12 cellular contexts compared by ENCODE assay signal in the genomic region with DNA sequence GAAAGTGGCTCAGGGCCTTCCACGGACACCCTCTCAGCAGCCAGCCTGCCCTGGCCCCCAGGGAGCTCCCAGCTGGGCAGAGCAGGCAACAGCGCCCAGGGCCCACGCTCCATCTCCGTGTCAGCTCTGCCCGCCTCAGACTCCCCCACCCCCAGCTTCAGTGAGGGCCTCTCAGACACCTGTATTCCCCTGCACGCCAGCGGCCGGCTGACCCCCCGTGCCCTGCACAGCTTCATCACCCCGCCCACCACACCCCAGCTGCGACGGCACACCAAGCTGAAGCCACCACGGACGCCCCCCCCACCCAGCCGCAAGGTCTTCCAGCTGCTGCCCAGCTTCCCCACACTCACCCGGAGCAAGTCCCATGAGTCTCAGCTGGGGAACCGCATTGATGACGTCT. TPM values are rescaled to one million over a fixed set of nuclear protein-coding genes. Genes with fewer than 3 reads are reported as not detected.
DNase-seq lines count a peak whose midpoint lies in the region; ATAC-seq and TF ChIP-seq lines count a peak whose summit lies in the region.
"Had no signal": no experiment of that assay in that cellular context is flagged by ENCODE, and none has a peak within 500 bp of the region (broad histone marks: within the 10 kb centered on the region; RNA-seq: fewer than 3 reads in every experiment).

No MANE protein-coding gene starts in this region.

- no peak for DNase-seq in mesenchymal stem cell
- no peak for DNase-seq in trophoblast cell
- DNase-seq in PC-9 = no peak
- no peak for DNase-seq in stimulated activated CD4-positive, alpha-beta T cell treated with anti-CD3 and anti-CD28 coated beads, Interleukin-2, amount 100 ng/mL, for 48 hours
- DNase-seq: CD4-positive, alpha-beta T cell; DMS153; DMS79; GDM1; H9 had no signal

- H3K14ac ChIP-seq in mesenchymal stem cell (ENCODE audit: low read length in 2 of 2) (no peak overlapping the region), trophoblast cell (ENCODE audit: low read length) (no peak overlapping the region)

- H4K8ac ChIP-seq in mesenchymal stem cell (ENCODE audit: low read length) (no peak overlapping the region), trophoblast cell (ENCODE audit: low read depth, low read length) (no peak overlapping the region)

- 0 out of 2 replicates have a peak, but pooled peaks cover 3% of the 10 kb centered on the region for H3F3A ChIP-seq in PC-9 (ENCODE audit: insufficient read depth, low read depth)

- H2BK15ac ChIP-seq in mesenchymal stem cell (ENCODE audit: low read depth, poor library complexity, severe bottlenecking) = peak overlapping the region; percentile 12

- H3K36me3 ChIP-seq in BLaER1 treated with 17β-estradiol and CSF1 and Interleukin-3, amounts not matched to agents 10 nM and 100 nM = peaks cover 0 to 36% (median 0%) of the 10 kb centered on the region in 11 experiments; a peak in 3 of 22 replicates
- H3K36me3 ChIP-seq in mesenchymal stem cell (ENCODE audit: control insufficient read depth in 1 of 2, insufficient read depth in 2 of 2, low read depth in 1 of 2, low read length in 2 of 2) (peaks cover 6 to 30% of the 10 kb centered on the region in 2 experiments), trophoblast cell (ENCODE audit: control insufficient read depth in 1 of 2, insufficient read depth in 2 of 2, low read length in 2 of 2) (peaks cover 15 to 16% of the 10 kb centered on the region in 2 experiments), PC-9 (ENCODE audit: low read depth) (no peaks in the 10 kb centered on the region)

- peaks cover 0 to 33% (median 10%) of the 10 kb centered on the region in 11 experiments; a peak in 12 of 22 replicates for H4K20me1 ChIP-seq in BLaER1 treated with 17β-estradiol and CSF1 and Interleukin-3, amounts not matched to agents 10 nM and 100 nM
- H4K20me1 ChIP-seq in PC-9 (ENCODE audit: insufficient read depth) = no peaks in the 10 kb centered on the region

- H3K27ac ChIP-seq in BLaER1 treated with 17β-estradiol and CSF1 and Interleukin-3, amounts not matched to agents 10 nM and 100 nM = no peak overlapping the region
- H3K27ac ChIP-seq in mesenchymal stem cell (ENCODE audit: low read length, poor library complexity, severe bottlenecking) (no peak overlapping the region), trophoblast cell (ENCODE audit: low read depth, low read length) (no peak overlapping the region), PC-9 (no peak overlapping the region)
- H3K27ac ChIP-seq: C4-2B had no signal

- POLR2A ChIA-PET in PC-9 (lab: Charles Lee; ENCODE audit: unreplicated experiment) = no interaction called here

- no peak for ATAC-seq in GM18861 (IDR thresholded peaks at IDR 0.05; ENCODE audit: unreplicated experiment)

- H3K23ac ChIP-seq in mesenchymal stem cell (ENCODE audit: low read length in 2 of 2) (no peak overlapping the region), trophoblast cell (ENCODE audit: low read length) (no peak overlapping the region)

- H4K12ac ChIP-seq in trophoblast cell (ENCODE audit: low read depth, low read length) = no peak overlapping the region

- H3K4me1 ChIP-seq in BLaER1 treated with 17β-estradiol and CSF1 and Interleukin-3, amounts not matched to agents 10 nM and 100 nM = peaks cover 16 to 40% (median 31%) of the 10 kb centered on the region in 10 experiments
- H3K4me1 ChIP-seq in mesenchymal stem cell (ENCODE audit: control insufficient read depth, insufficient read depth, low read depth, low read length) = peaks cover 27% of the 10 kb centered on the region
- peaks cover 45 to 53% of the 10 kb centered on the region in 2 experiments for H3K4me1 ChIP-seq in trophoblast cell (ENCODE audit: control insufficient read depth in 1 of 2, insufficient read depth in 2 of 2, low read length in 2 of 2)
- H3K4me1 ChIP-seq in PC-9 (replicated peaks; ENCODE audit: insufficient read depth) = peaks cover 10% of the 10 kb centered on the region; the same call in 1 of the 2 replicates

- H2AK5ac ChIP-seq in mesenchymal stem cell (ENCODE audit: low read length, severe bottlenecking) (no peak overlapping the region), trophoblast cell (ENCODE audit: low read length) (peak overlapping the region; percentile 65)

- H3K9ac ChIP-seq in BLaER1 treated with 17β-estradiol and CSF1 and Interleukin-3, amounts not matched to agents 10 nM and 100 nM = peak overlapping the region in 2 of 11 experiments; percentile 18 to 30; a peak in 3 of 22 replicates
- H3K9ac ChIP-seq in mesenchymal stem cell (ENCODE audit: low read length) (no peak overlapping the region), trophoblast cell (ENCODE audit: low read length) (no peak overlapping the region)

- CTCF ChIA-PET in PC-9 (lab: Charles Lee) = no interaction called here

- H3K79me1 ChIP-seq in mesenchymal stem cell (replicated peaks; ENCODE audit: low read length, poor library complexity, severe bottlenecking) = peaks cover 21% of the 10 kb centered on the region
- peaks cover 53% of the 10 kb centered on the region for H3K79me1 ChIP-seq in trophoblast cell (ENCODE audit: low read length)

- H3K4me3 ChIP-seq in BLaER1 treated with 17β-estradiol and CSF1 and Interleukin-3, amounts not matched to agents 10 nM and 100 nM = no peak overlapping the region
- H3K4me3 ChIP-seq in mesenchymal stem cell (ENCODE audit: insufficient read depth in 1 of 2, low read depth in 1 of 2, low read length in 2 of 2) (no peak overlapping the region), trophoblast cell (ENCODE audit: low read depth, low read length) (no peak overlapping the region), PC-9 (no peak overlapping the region)

- H3K9me2 ChIP-seq in PC-9 (ENCODE audit: insufficient read depth) = no peaks in the 10 kb centered on the region

- H3K9me3 ChIP-seq in BLaER1 treated with 17β-estradiol and CSF1 and Interleukin-3, amounts not matched to agents 10 nM and 100 nM (replicated peaks in 1 of 11) = no peaks in the 10 kb centered on the region
- H3K9me3 ChIP-seq in mesenchymal stem cell (ENCODE audit: control insufficient read depth, low read length) = no peaks in the 10 kb centered on the region
- H3K9me3 ChIP-seq in trophoblast cell (ENCODE audit: insufficient read depth, low read depth, low read length) = no peaks in the 10 kb centered on the region
- no peaks in the 10 kb centered on the region for H3K9me3 ChIP-seq in PC-9 (ENCODE audit: insufficient read depth, low read depth)

- H3K79me2 ChIP-seq in trophoblast cell (ENCODE audit: control insufficient read depth, insufficient read depth, low read length, poor library complexity) (peaks cover 7% of the 10 kb centered on the region), PC-9 (ENCODE audit: low read depth) (no peaks in the 10 kb centered on the region)

- H2AFZ ChIP-seq in mesenchymal stem cell (ENCODE audit: low read depth, low read length) (no peak overlapping the region), trophoblast cell (ENCODE audit: insufficient read depth, low read length, poor library complexity) (no peak overlapping the region), PC-9 (no peak overlapping the region)

- H3K18ac ChIP-seq in mesenchymal stem cell (ENCODE audit: low read depth in 1 of 2, low read length in 2 of 2) = no peak overlapping the region
- H3K18ac ChIP-seq in trophoblast cell (ENCODE audit: low read length) = peak overlapping the region; percentile 14

- H3K27me3 ChIP-seq in BLaER1 treated with 17β-estradiol and CSF1 and Interleukin-3, amounts not matched to agents 10 nM and 100 nM = no peaks in the 10 kb centered on the region
- no peaks in the 10 kb centered on the region for H3K27me3 ChIP-seq in mesenchymal stem cell (ENCODE audit: control insufficient read depth in 1 of 2, insufficient read depth in 1 of 2, low read length in 2 of 2)
- H3K27me3 ChIP-seq in trophoblast cell (ENCODE audit: insufficient read depth, low read length) = no peaks in the 10 kb centered on the region
- H3K27me3 ChIP-seq in PC-9 (ENCODE audit: insufficient read depth, low read depth) = no peaks in the 10 kb centered on the region

- no TSS peak for BruUV-seq in PC-9 (replicated peaks; lab: Mats Ljungman, UMichigan)

- no peak for TF ChIP-seq CTCF in PC-9 (conservative IDR thresholded peaks at IDR 0.05)

- intact Hi-C loops in PC-9 (cut with micrococcal nuclease; ENCODE audit: unreplicated experiment) = no loop called here

- H3K4ac ChIP-seq in mesenchymal stem cell (ENCODE audit: low read depth in 1 of 2, low read length in 2 of 2) (no peak overlapping the region), trophoblast cell (ENCODE audit: low read depth, low read length) (no peak overlapping the region)

- H2BK120ac ChIP-seq in mesenchymal stem cell (ENCODE audit: low read depth, low read length) = no peak overlapping the region
- no peak overlapping the region for H2BK120ac ChIP-seq in trophoblast cell (ENCODE audit: insufficient read depth, low read length, poor library complexity)

- H4K91ac ChIP-seq in mesenchymal stem cell (ENCODE audit: low read length) (peak overlapping the region; percentile 41), trophoblast cell (ENCODE audit: low read depth, low read length) (peak overlapping the region; percentile 21)

- no peak overlapping the region for H2BK12ac ChIP-seq in mesenchymal stem cell (ENCODE audit: low read length in 2 of 2)
- peak overlapping the region; percentile 63 for H2BK12ac ChIP-seq in trophoblast cell (ENCODE audit: low read length)

- H2BK5ac ChIP-seq in mesenchymal stem cell (ENCODE audit: low read depth, low read length, poor library complexity, severe bottlenecking) (no peak overlapping the region), trophoblast cell (ENCODE audit: low read depth, low read length, poor library complexity) (no peak overlapping the region)

- WGBS in mesenchymal stem cell = 98% methylated on average over 16 of the region's 18 CpGs
- WGBS in trophoblast cell (ENCODE audit: extremely low coverage, insufficient coverage, insufficient read length) = no CpG with 5 or more reads among the region's 18 CpGs

- H3K4me2 ChIP-seq in BLaER1 treated with 17β-estradiol and CSF1 and Interleukin-3, amounts not matched to agents 10 nM and 100 nM = peak overlapping the region; percentile 25 to 94 (median 87)
- no peak overlapping the region for H3K4me2 ChIP-seq in mesenchymal stem cell (ENCODE audit: low read length, poor library complexity, severe bottlenecking)
- no peak overlapping the region for H3K4me2 ChIP-seq in trophoblast cell (ENCODE audit: low read length)
- H3K4me2 ChIP-seq in PC-9 = no peak overlapping the region

RNA-seq across cellular contexts. Expression of a gene that starts 48.3 kb away (rescaled TPM):
- polyA plus RNA-seq in mesenchymal stem cell (2013, experiment 1 of 2) = 1.2 TPM
- 1.2 TPM for polyA plus RNA-seq in mesenchymal stem cell (2013, experiment 2 of 2)
- polyA plus RNA-seq in trophoblast cell (2013) = 4.2 and 5.3 TPM in 2 replicates
- total RNA-seq in PC-9 (2021) = 11.2 and 14.5 TPM in 2 replicates

Comparison
In these comparisons a context has a peak if more than half of its experiments do, and no peak if none do; other contexts are left out.
1. H3K4me2 ChIP-seq: peak in BLaER1 treated with 17β-estradiol and CSF1 and Interleukin-3, amounts not matched to agents 10 nM and 100 nM (11 of 11); none in mesenchymal stem cell (single experiment), trophoblast cell (single experiment) and PC-9 (single experiment).